In the genomic region with DNA sequence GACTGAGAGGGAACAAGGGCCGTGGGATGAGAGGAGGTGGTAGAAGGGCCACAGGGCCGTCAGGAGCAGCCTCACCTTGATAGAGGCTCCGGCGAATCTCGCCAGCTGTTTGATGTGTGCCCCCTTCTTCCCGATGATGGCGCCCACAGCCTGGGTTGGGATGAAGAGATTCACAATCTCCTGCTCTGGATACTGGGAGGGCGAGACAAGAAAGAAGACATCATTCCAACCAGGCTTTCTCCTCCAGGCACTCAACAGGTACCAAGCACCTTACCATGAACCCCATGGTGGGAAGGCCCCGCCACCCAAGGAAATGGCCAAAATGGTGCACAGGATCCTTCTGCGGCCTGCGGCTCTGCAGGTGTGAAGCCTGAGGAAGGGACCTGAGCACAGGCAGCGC, we compare ENCODE assay signal across 13 cellular contexts.
DNase-seq lines count a peak whose midpoint lies in the region; ATAC-seq and TF ChIP-seq lines count a peak whose summit lies in the region.
"Had no signal": no experiment of that assay in that cellular context is flagged by ENCODE, and none has a peak within 500 bp of the region (broad histone marks: within the 10 kb centered on the region; RNA-seq: fewer than 3 reads in every experiment).

No MANE protein-coding gene starts in this region.

- H3K9me3 ChIP-seq in Peyer's patch, result no peaks in the 10 kb centered on the region
- H3K9me3 ChIP-seq in muscle layer of duodenum (ENCODE audit: control insufficient read depth in 1 of 2, low read length in 2 of 2), result no peaks in the 10 kb centered on the region
- H3K9me3 ChIP-seq in thoracic aorta, result no peaks in the 10 kb centered on the region
- H3K9me3 ChIP-seq: BE2C had no signal

- H3K4me3 ChIP-seq in Peyer's patch (no peak overlapping the region), muscle layer of duodenum (ENCODE audit: low read depth in 1 of 2, low read length in 2 of 2) (no peak overlapping the region), thoracic aorta (no peak overlapping the region)

- H3K27me3 ChIP-seq in Peyer's patch (no peaks in the 10 kb centered on the region), muscle layer of duodenum (ENCODE audit: low read depth, low read length) (no peaks in the 10 kb centered on the region), thoracic aorta (replicated peaks; ENCODE audit: insufficient read depth) (no peaks in the 10 kb centered on the region)

- H3K27ac ChIP-seq in Peyer's patch, result peak overlapping the region; percentile 5 to 39 (median 18)
- peak overlapping the region; percentile 63 for H3K27ac ChIP-seq in cingulate gyrus (ENCODE audit: low read depth, low read length)
- H3K27ac ChIP-seq in muscle layer of duodenum (ENCODE audit: low read length), result peak overlapping the region; percentile 49
- H3K27ac ChIP-seq in thoracic aorta, result peak overlapping the region; percentile 36 to 76

- no peak for ATAC-seq in thoracic aorta (ENCODE audit: insufficient number of reproducible peaks, low FRiP score, low read depth)
- no peak for ATAC-seq in GM19452 (IDR thresholded peaks at IDR 0.05; ENCODE audit: unreplicated experiment)
- ATAC-seq in HG03025 (IDR thresholded peaks at IDR 0.05; ENCODE audit: low FRiP score, unreplicated experiment), result no peak

- DNase-seq in Peyer's patch (no peak), thoracic aorta (ENCODE audit: low spot score) (no peak), T1000 (lab: John Stamatoyannopoulos, UW) (no peak), COR-L47 (lab: John Stamatoyannopoulos, UW) (no peak)
- DNase-seq: activated gamma-delta T cell treated with Interleukin-2 at 50 U/mL for 16 hours, BE2C, DMS153, NCI-H2081, NCI-H748 treated with DMSO at 0.1 percent for 48 hours had no signal

- H3K36me3 ChIP-seq in Peyer's patch (peaks cover 0 to 29% (median 0%) of the 10 kb centered on the region in 3 donors), muscle layer of duodenum (ENCODE audit: control insufficient read depth in 1 of 2, insufficient read depth in 2 of 2, low read length in 2 of 2) (no peaks in the 10 kb centered on the region), thoracic aorta (no peaks in the 10 kb centered on the region)
- H3K36me3 ChIP-seq: BE2C had no signal

- TF ChIP-seq CTCF in Peyer's patch (IDR thresholded peaks at IDR 0.05), result no peak
- TF ChIP-seq CTCF in thoracic aorta (IDR thresholded peaks at IDR 0.05), result no peak

- H3K4me1 ChIP-seq in Peyer's patch, result peaks cover 0 to 10% (median 0%) of the 10 kb centered on the region in 4 donors
- peaks cover 0 to 21% of the 10 kb centered on the region in 2 donors for H3K4me1 ChIP-seq in muscle layer of duodenum (ENCODE audit: control insufficient read depth in 1 of 2, insufficient read depth in 2 of 2, low read length in 2 of 2)
- H3K4me1 ChIP-seq in thoracic aorta (ENCODE audit: control insufficient read depth in 1 of 2, low read depth in 2 of 2), result peaks cover 23 to 49% of the 10 kb centered on the region in 2 donors
- H3K4me1 ChIP-seq: BE2C had no signal

- TF ChIP-seq POLR2A in Peyer's patch (IDR thresholded peaks at IDR 0.05), result no peak
